20 cellular contexts compared by ENCODE assay signal in genomic region chr11:20259506-20259905, GRCh38.
"Had no signal": no experiment of that assay in that cellular context is flagged by ENCODE, and none has a peak within 500 bp of the region (broad histone marks: within the 10 kb centered on the region; RNA-seq: fewer than 3 reads in every experiment).

No MANE protein-coding gene starts in this region.

- H3K4me2 ChIP-seq: neural progenitor cell had no signal

- H2AFZ ChIP-seq: neural progenitor cell had no signal

- ATAC-seq: activated naive CD4-positive, alpha-beta T cell treated with anti-CD3 and anti-CD28 coated beads, Interleukin-2, amount 50 U/mL, for 72 hours; effector memory CD8-positive, alpha-beta T cell; esophagus mucosa; left lobe of liver; lower lobe of right lung; naive thymus-derived CD8-positive, alpha-beta T cell had no signal

- H3K9ac ChIP-seq: neural progenitor cell had no signal

- H3K4me3 ChIP-seq: ascending aorta, colonic mucosa, dorsolateral prefrontal cortex, lower lobe of right lung, neural progenitor cell, sigmoid colon, testis had no signal

- H3K4me1 Mint-ChIP-seq: naive thymus-derived CD8-positive, alpha-beta T cell had no signal

- H3K4me3 Mint-ChIP-seq: effector memory CD8-positive, alpha-beta T cell; naive thymus-derived CD8-positive, alpha-beta T cell; neural progenitor cell; type B pancreatic cell had no signal

- H3K27ac ChIP-seq: ascending aorta, colonic mucosa, dorsolateral prefrontal cortex, lower lobe of right lung, neural progenitor cell, sigmoid colon, testis, VCaP had no signal

- H3K4me1 ChIP-seq: colonic mucosa, lower lobe of right lung, sigmoid colon, testis had no signal

- H3K9me3 Mint-ChIP-seq: activated naive CD4-positive, alpha-beta T cell treated with anti-CD3 and anti-CD28 coated beads, Interleukin-2, amount 50 U/mL, for 72 hours; effector memory CD8-positive, alpha-beta T cell; type B pancreatic cell had no signal

- H3K36me3 Mint-ChIP-seq: activated naive CD4-positive, alpha-beta T cell treated with anti-CD3 and anti-CD28 coated beads, Interleukin-2, amount 50 U/mL, for 72 hours; naive thymus-derived CD8-positive, alpha-beta T cell; neural progenitor cell; type B pancreatic cell had no signal

- H3K36me3 ChIP-seq: ascending aorta, colonic mucosa, lower lobe of right lung, sigmoid colon had no signal

- H3K9me3 ChIP-seq: ascending aorta, colonic mucosa, lower lobe of right lung, sigmoid colon, testis had no signal

- H3K27ac Mint-ChIP-seq: activated naive CD4-positive, alpha-beta T cell treated with anti-CD3 and anti-CD28 coated beads, Interleukin-2, amount 50 U/mL, for 72 hours; effector memory CD8-positive, alpha-beta T cell; naive thymus-derived CD8-positive, alpha-beta T cell; neural progenitor cell; type B pancreatic cell had no signal

- H3K27me3 ChIP-seq: ascending aorta, colonic mucosa, neural progenitor cell, sigmoid colon, testis had no signal

- DNase-seq: activated CD4-positive, CD25-positive, alpha-beta regulatory T cell treated with anti-CD3 and anti-CD28 coated beads, Interleukin-2, amount 50 U/mL, for 72 hours; activated T-cell treated with anti-CD3 and anti-CD28 coated beads, Interleukin-2, amount 50 U/mL, for 1 hour; colonic mucosa; dorsolateral prefrontal cortex; effector memory CD8-positive, alpha-beta T cell; foreskin melanocyte; kidney; lower lobe of right lung; naive thymus-derived CD8-positive, alpha-beta T cell; sigmoid colon; stimulated activated CD4-positive, alpha-beta T cell treated with anti-CD3 and anti-CD28 coated beads, Interleukin-4, amount 100 ng/mL, for 1 hour; stimulated activated naive CD4-positive, alpha-beta T cell; testis had no signal
